ENCODE assay signal across 8 cellular contexts in the genomic region with DNA sequence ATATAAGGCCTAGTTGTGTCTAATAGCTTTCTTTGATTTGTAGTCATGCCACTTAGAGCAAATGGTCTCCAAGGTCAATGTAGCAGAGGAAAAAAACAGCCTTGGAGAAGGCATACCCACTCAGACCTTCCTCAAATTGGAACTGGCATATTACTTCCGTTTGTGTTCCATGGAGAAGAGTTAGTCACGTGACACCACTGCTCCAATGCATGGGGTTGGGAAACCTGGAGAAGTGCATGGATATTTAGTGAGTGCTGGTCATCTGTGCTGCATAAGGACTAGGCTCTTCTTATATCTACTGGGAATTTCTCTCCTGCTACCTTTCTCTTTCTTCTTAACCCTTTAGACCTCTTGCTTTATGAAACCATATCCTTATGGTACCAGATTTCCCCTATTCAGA.
"Had no signal": no experiment of that assay in that cellular context is flagged by ENCODE, and none has a peak within 500 bp of the region (broad histone marks: within the 10 kb centered on the region; RNA-seq: fewer than 3 reads in every experiment).

No MANE protein-coding gene starts in this region.

- ATAC-seq: GM12878 had no signal

- FAIRE-seq: G401.6, GM12878, GM12891, GM12892, GM18507, GM19239 had no signal

- DNase-seq: GDM1, GF-D8 had no signal

- H3K4me3 ChIP-seq: GM12878 had no signal
